18 cellular contexts compared by ENCODE assay signal in genomic region chr7:66638309-66639099, GRCh38. TPM values are rescaled to one million over a fixed set of nuclear protein-coding genes. Genes with fewer than 3 reads are reported as not detected.
DNase-seq lines count a peak whose midpoint lies in the region; ATAC-seq and TF ChIP-seq lines count a peak whose summit lies in the region.
"Had no signal": no experiment of that assay in that cellular context is flagged by ENCODE, and none has a peak within 500 bp of the region (broad histone marks: within the 10 kb centered on the region; RNA-seq: fewer than 3 reads in every experiment).

No MANE protein-coding gene starts in this region.

- H3K9ac ChIP-seq in H9 (ENCODE audit: extremely low read depth, insufficient read length, low read length): no peak overlapping the region
- no peak overlapping the region for H3K9ac ChIP-seq in neuronal stem cell (ENCODE audit: low read depth, low read length, poor library complexity)

- H2BK5ac ChIP-seq in H9 (ENCODE audit: insufficient read length, low read length): no peak overlapping the region
- no peak overlapping the region for H2BK5ac ChIP-seq in neuronal stem cell (ENCODE audit: low read length)

- WGBS in H9 (ENCODE audit: extremely low coverage, insufficient read length, low lambda C conversion rate): no CpG with 5 or more reads among the region's 21 CpGs
- no CpG with 5 or more reads among the region's 21 CpGs for WGBS in neuronal stem cell (ENCODE audit: extremely low coverage in 2 of 2, insufficient read length in 2 of 2, insufficient replicate concordance in 1 of 2), 2 donors
- 91 to 95% methylated on average over 16 to 21 of the region's 21 CpGs for WGBS in body of pancreas, 2 donors

- DNase-seq in GM12864 (ENCODE audit: low read depth) (no peak), H9 (no peak), neuronal stem cell (ENCODE audit: low spot score) (no peak), DMS 273 treated with DMSO at 0.1 percent for 48 hours (lab: John Stamatoyannopoulos, UW) (no peak), T-cell (no peak), body of pancreas (no peak)
- no peak for DNase-seq in effector memory CD8-positive, alpha-beta T cell
- DNase-seq: ACHN, GF-D8, NCI-H1092, NCI-H1436 treated with DMSO at 0.1 percent for 48 hours, NCI-H2081, NCI-H2171 treated with DMSO at 0.1 percent for 48 hours, NCI-H446, NCI-H526 treated with DMSO at 0.1 percent for 48 hours had no signal

- no peak overlapping the region for H3K27ac ChIP-seq in H9 (ENCODE audit: insufficient read length, low read depth, low read length)
- no peak overlapping the region for H3K27ac ChIP-seq in neuronal stem cell (replicated peaks; ENCODE audit: low read length)
- no peak overlapping the region for H3K27ac ChIP-seq in body of pancreas
- H3K27ac ChIP-seq: C4-2B had no signal

- no peak overlapping the region for H2BK20ac ChIP-seq in H9 (ENCODE audit: low read depth, low read length, poor library complexity, severe bottlenecking)

- no peak for TF ChIP-seq POLR2A in body of pancreas (IDR thresholded peaks at IDR 0.05)

- H4K91ac ChIP-seq in H9 (ENCODE audit: insufficient read length, low read depth, low read length): no peak overlapping the region
- no peak overlapping the region for H4K91ac ChIP-seq in neuronal stem cell (ENCODE audit: low read depth, low read length, poor library complexity)

- no peak for ATAC-seq in effector memory CD8-positive, alpha-beta T cell (replicated peaks)
- ATAC-seq in T-cell (replicated peaks in 1 of 4): no peak
- no peak for ATAC-seq in body of pancreas
- ATAC-seq: Right ventricle myocardium inferior had no signal

- intact Hi-C loops in body of pancreas (cut with DNase I): no loop called here

- H4K8ac ChIP-seq in H9 (replicated peaks; ENCODE audit: insufficient read length, low read depth, low read length): no peak overlapping the region
- no peak overlapping the region for H4K8ac ChIP-seq in neuronal stem cell (ENCODE audit: low read depth, low read length)

- peaks cover 24 to 85% of the 10 kb centered on the region in 2 donors for H3K36me3 ChIP-seq in neuronal stem cell (replicated peaks in 1 of 2; ENCODE audit: control insufficient read depth in 2 of 2, insufficient read depth in 2 of 2, low read length in 2 of 2)
- peaks cover 0 to 5% of the 10 kb centered on the region in 2 donors for H3K36me3 ChIP-seq in body of pancreas (replicated peaks in 1 of 2; ENCODE audit: insufficient read depth in 1 of 2, low read depth in 2 of 2)

- H3K18ac ChIP-seq in H9 (ENCODE audit: insufficient read length, low read depth, low read length): no peak overlapping the region
- H3K18ac ChIP-seq in neuronal stem cell (ENCODE audit: low read length): no peak overlapping the region

- H3K9me3 Mint-ChIP-seq in H9 (no peaks in the 10 kb centered on the region), T-cell (no peaks in the 10 kb centered on the region)
- no peaks in the 10 kb centered on the region for H3K9me3 Mint-ChIP-seq in effector memory CD8-positive, alpha-beta T cell

- no peak overlapping the region for H2AK5ac ChIP-seq in H9 (ENCODE audit: insufficient read length, low read length)
- no peak overlapping the region for H2AK5ac ChIP-seq in neuronal stem cell (ENCODE audit: low read depth, low read length)

- H2BK12ac ChIP-seq in H9 (ENCODE audit: insufficient read length, low read depth, low read length) (no peak overlapping the region), neuronal stem cell (ENCODE audit: low read length) (no peak overlapping the region)

- peaks cover 13 to 66% (median 33%) of the 10 kb centered on the region in 3 experiments for H3K36me3 Mint-ChIP-seq in H9 (ENCODE audit: insufficient read depth in 1 of 3, low read depth in 3 of 3)
- peaks cover 69% of the 10 kb centered on the region for H3K36me3 Mint-ChIP-seq in effector memory CD8-positive, alpha-beta T cell (ENCODE audit: insufficient read depth)
- peaks cover 48% of the 10 kb centered on the region for H3K36me3 Mint-ChIP-seq in T-cell

- no peak overlapping the region for H3T11ph ChIP-seq in H9 (ENCODE audit: low read length)

- H3K23ac ChIP-seq in H9 (ENCODE audit: insufficient read length, low read depth, low read length) (no peak overlapping the region), neuronal stem cell (ENCODE audit: low read depth, low read length, poor library complexity) (no peak overlapping the region)

- no peaks in the 10 kb centered on the region for H3K23me2 ChIP-seq in H9 (ENCODE audit: insufficient read length, low read depth, low read length, poor library complexity, severe bottlenecking)

- no peak overlapping the region for H2AFZ ChIP-seq in H9 (ENCODE audit: low read length)
- H2AFZ ChIP-seq in neuronal stem cell (ENCODE audit: low read length): no peak overlapping the region

- no peaks in the 10 kb centered on the region for H3K79me1 ChIP-seq in H9 (ENCODE audit: insufficient read depth, low read depth, low read length, poor library complexity, severe bottlenecking)
- peaks cover 2% of the 10 kb centered on the region for H3K79me1 ChIP-seq in neuronal stem cell (ENCODE audit: low read depth, low read length)

- H3K4me3 Mint-ChIP-seq in H9 (no peak overlapping the region; a peak in 1 of 5 replicates), T-cell (no peak overlapping the region)
- no peak overlapping the region for H3K4me3 Mint-ChIP-seq in effector memory CD8-positive, alpha-beta T cell

- H3K14ac ChIP-seq in H9 (ENCODE audit: insufficient read depth, low read length) (no peak overlapping the region), neuronal stem cell (ENCODE audit: low read length) (peak overlapping the region; percentile 50)

- no peaks in the 10 kb centered on the region for H3K27me3 Mint-ChIP-seq in H9 (ENCODE audit: low read depth)
- H3K27me3 Mint-ChIP-seq in effector memory CD8-positive, alpha-beta T cell: no peaks in the 10 kb centered on the region
- no peaks in the 10 kb centered on the region for H3K27me3 Mint-ChIP-seq in T-cell

- no peak overlapping the region for H4K5ac ChIP-seq in H9 (ENCODE audit: insufficient read length, low read depth, low read length)

- H3K27ac Mint-ChIP-seq in H9 (peak overlapping the region in 1 of 3 experiments; percentile 68; a peak in 2 of 7 replicates), T-cell (no peak overlapping the region)
- H3K27ac Mint-ChIP-seq in effector memory CD8-positive, alpha-beta T cell: peak overlapping the region; percentile 46 to 51

- H3K4me1 ChIP-seq in H9 (ENCODE audit: insufficient read depth, low read length): no peaks in the 10 kb centered on the region
- no peaks in the 10 kb centered on the region for H3K4me1 ChIP-seq in neuronal stem cell (ENCODE audit: control insufficient read depth in 2 of 2, insufficient read depth in 1 of 2, low read depth in 1 of 2, low read length in 2 of 2)
- H3K4me1 ChIP-seq in body of pancreas: no peaks in the 10 kb centered on the region
- H3K4me1 ChIP-seq: HAP-1 had no signal

- CTCF ChIA-PET in T-cell (lab: Charles Lee): no interaction called here

- H3K27me3 ChIP-seq in H9 (ENCODE audit: insufficient read depth, low read length) (no peaks in the 10 kb centered on the region), neuronal stem cell (ENCODE audit: control insufficient read depth in 3 of 3, insufficient read depth in 3 of 3, low read depth in 1 of 3, low read length in 3 of 3) (no peaks in the 10 kb centered on the region), body of pancreas (no peaks in the 10 kb centered on the region)

- no peaks in the 10 kb centered on the region for H3K79me2 ChIP-seq in H9 (ENCODE audit: insufficient read depth, low read length)

- POLR2A ChIA-PET in T-cell (lab: Charles Lee): interaction anchor here (0.5 kb wide), 2 partner anchors 15 to 308 kb away, joined by 4 to 5 read pairs; no protein-coding TSS in a partner anchor

- H2BK15ac ChIP-seq in H9 (ENCODE audit: low read depth, low read length) (no peak overlapping the region), neuronal stem cell (ENCODE audit: low read length) (no peak overlapping the region)

- no peak overlapping the region for H2BK120ac ChIP-seq in H9 (ENCODE audit: low read depth, low read length, poor library complexity, severe bottlenecking)
- H2BK120ac ChIP-seq in neuronal stem cell (ENCODE audit: low read depth, low read length): no peak overlapping the region

- no peak overlapping the region for H3K56ac ChIP-seq in H9 (ENCODE audit: insufficient read length, low read depth, low read length)

- H3K4me2 ChIP-seq in H9 (ENCODE audit: insufficient read depth, insufficient read length, low read length): no peak overlapping the region
- no peak overlapping the region for H3K4me2 ChIP-seq in neuronal stem cell (ENCODE audit: insufficient read depth, low read length, poor library complexity, severe bottlenecking)

- H3K4me3 ChIP-seq in GM12864 (ENCODE audit: low read depth, low read length) (no peak overlapping the region), neuronal stem cell (ENCODE audit: low read length in 2 of 2) (no peak overlapping the region), body of pancreas (no peak overlapping the region)
- H3K4me3 ChIP-seq: HAP-1 had no signal

- no peak overlapping the region for H3K4ac ChIP-seq in H9 (ENCODE audit: low read depth, low read length)
- peak overlapping the region; percentile 29 for H3K4ac ChIP-seq in neuronal stem cell (ENCODE audit: low read length)

- H3K4me1 Mint-ChIP-seq in H9 (no peaks in the 10 kb centered on the region), T-cell (peaks cover 14 to 28% (median 28%) of the 10 kb centered on the region in 3 donors)
- peaks cover 23 to 28% of the 10 kb centered on the region in 2 donors for H3K4me1 Mint-ChIP-seq in effector memory CD8-positive, alpha-beta T cell (ENCODE audit: low read depth in 2 of 2)

- H3K9me3 ChIP-seq in H9 (ENCODE audit: control insufficient read depth, low read depth, low read length) (no peaks in the 10 kb centered on the region), neuronal stem cell (replicated peaks in 1 of 2; ENCODE audit: control insufficient read depth in 2 of 2, insufficient read depth in 1 of 2, low read depth in 1 of 2, low read length in 2 of 2) (no peaks in the 10 kb centered on the region), body of pancreas (no peaks in the 10 kb centered on the region)
- H3K9me3 ChIP-seq: HAP-1 had no signal

- H4K20me1 ChIP-seq in H9 (ENCODE audit: control insufficient read depth, insufficient read depth, insufficient read length): no peaks in the 10 kb centered on the region

- TF ChIP-seq CTCF in GM12864 (IDR thresholded peaks at IDR 0.05; ENCODE audit: low read depth, low read length, missing control alignments) (peak; percentile 2), H9 (conservative IDR thresholded peaks at IDR 0.05) (peak; percentile 40; the same call in 2 of the 3 replicates), body of pancreas (IDR thresholded peaks at IDR 0.05) (no peak)

RNA-seq across cellular contexts. Expression of gene KCTD7, which starts 9.8 kb away (rescaled TPM):
- 8.9 and 10.0 TPM in 2 replicates for total RNA-seq in H9 (2021)
- polyA plus RNA-seq in neuronal stem cell (2013, experiment 1 of 2): 5.6 TPM
- 5.8 TPM for polyA plus RNA-seq in neuronal stem cell (2013, experiment 2 of 2)
- total RNA-seq in T-cell: 10 to 100 TPM; 23.1 to 44.3 (median 39.3) TPM
- total RNA-seq in body of pancreas: 10 to 100 TPM in 1 of 2 donors, 1 to 10 TPM in 1; 5.7 to 16.5 TPM

Comparison
In these comparisons a context has a peak if more than half of its experiments do, and no peak if none do; other contexts are left out.
1. CTCF ChIP-seq: peak in GM12864 (single experiment) and H9 (single experiment); none in body of pancreas (0 of 7).
2. H3K27ac Mint-ChIP-seq: peak in effector memory CD8-positive, alpha-beta T cell (2 of 2); none in T-cell (0 of 2).